Comparison of ENCODE assay signal across 1 cellular context in the genomic region with DNA sequence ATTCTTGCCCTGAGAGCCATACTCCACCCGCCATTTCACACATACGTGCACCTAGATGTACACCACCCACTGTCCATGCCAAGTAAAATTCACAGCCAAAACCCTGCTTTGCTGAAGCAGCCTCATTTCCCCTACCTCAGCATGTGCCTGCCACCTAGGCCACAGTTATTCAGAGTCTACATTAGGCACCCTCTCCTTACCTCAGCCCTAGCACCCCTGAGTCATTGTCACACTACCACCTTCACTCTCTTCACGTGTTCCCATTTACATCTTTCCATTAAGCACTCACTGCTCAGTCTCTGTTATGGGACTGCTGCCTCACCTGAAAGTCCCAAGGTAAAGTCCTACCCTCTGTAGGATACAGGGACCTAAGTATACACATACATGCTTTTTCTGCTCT.
TF ChIP-seq lines count a peak whose summit lies in the region.

No MANE protein-coding gene starts in this region.

TF ChIP-seq in H1, 55 proteins besides CTCF, POLR2A, EP300 and RAD21:
- TF ChIP-seq, protein P1, sequence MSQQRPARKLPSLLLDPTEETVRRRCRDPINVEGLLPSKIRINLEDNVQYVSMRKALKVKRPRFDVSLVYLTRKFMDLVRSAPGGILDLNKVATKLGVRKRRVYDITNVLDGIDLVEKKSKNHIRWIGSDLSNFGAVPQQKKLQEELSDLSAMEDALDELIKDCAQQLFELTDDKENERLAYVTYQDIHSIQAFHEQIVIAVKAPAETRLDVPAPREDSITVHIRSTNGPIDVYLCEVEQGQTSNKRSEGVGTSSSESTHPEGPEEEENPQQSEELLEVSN (IDR thresholded peaks at IDR 0.05), result no peak
- peak; percentile 75; the same call in 1 of the 2 replicates for TF ChIP-seq POLR2AphosphoS5 (IDR thresholded peaks at IDR 0.05; ENCODE audit: low read depth, low read length)
- no peak for TF ChIP-seq TEAD4 (IDR thresholded peaks at IDR 0.05; ENCODE audit: low read depth, low read length)
